3 cellular contexts compared by ENCODE assay signal in genomic region chr19:16125738-16126495, GRCh38.
TF ChIP-seq lines count a peak whose summit lies in the region.

No MANE protein-coding gene starts in this region.

TF ChIP-seq in liver, 16 proteins besides CTCF, POLR2A, EP300 and RAD21:
- peak; percentile 27 to 40 for TF ChIP-seq HNF4A (conservative IDR thresholded peaks at IDR 0.05)
- no peak for TF ChIP-seq ATF3 (IDR thresholded peaks at IDR 0.05)

TF ChIP-seq in HepG2, 621 proteins besides CTCF, POLR2A, EP300 and RAD21:
- TF ChIP-seq ZBTB1 (CRISPR knock-in tag; IDR thresholded peaks at IDR 0.05; ENCODE audit: borderline replicate concordance) (no peak), NFATC3 (CRISPR knock-in tag; IDR thresholded peaks at IDR 0.05) (no peak), ZNF292 (CRISPR knock-in tag; IDR thresholded peaks at IDR 0.05; ENCODE audit: borderline replicate concordance, low read depth) (no peak), RORA (CRISPR knock-in tag; IDR thresholded peaks at IDR 0.05) (no peak), ADNP (CRISPR knock-in tag; IDR thresholded peaks at IDR 0.05) (no peak), IKZF1 (IDR thresholded peaks at IDR 0.05) (no peak), ZNF878 (CRISPR knock-in tag; IDR thresholded peaks at IDR 0.05) (no peak), ZNF354B (CRISPR knock-in tag; IDR thresholded peaks at IDR 0.05) (no peak), MAFK (conservative IDR thresholded peaks at IDR 0.05 in 1 of 2, IDR thresholded peaks at IDR 0.05 in 1 of 2; ENCODE audit: low read length in 2 of 2) (no peak), HNF4G (IDR thresholded peaks at IDR 0.05; ENCODE audit: borderline replicate concordance, low read depth, low read length) (no peak), HNF4G (CRISPR knock-in tag; IDR thresholded peaks at IDR 0.05; ENCODE audit: borderline replicate concordance, low read depth) (no peak)
- TF ChIP-seq, protein P1, sequence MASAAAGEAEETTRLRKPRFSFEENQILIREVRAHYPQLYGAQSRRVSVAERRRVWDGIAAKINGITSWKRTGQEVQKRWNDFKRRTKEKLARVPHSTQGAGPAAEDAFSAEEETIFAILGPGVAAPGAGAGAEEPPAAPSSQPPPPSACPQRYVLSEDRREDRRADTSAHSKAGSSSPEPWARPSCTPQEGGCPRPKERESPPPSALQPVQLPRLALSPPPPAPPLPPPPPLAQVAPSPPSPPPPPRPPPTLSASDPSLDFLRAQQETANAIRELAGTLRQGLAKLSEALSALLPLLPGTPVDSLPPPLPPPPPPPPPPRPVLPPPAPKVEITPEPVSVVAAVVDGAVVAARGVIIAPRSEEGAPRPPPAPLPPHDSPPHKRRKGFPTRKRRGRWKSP (CRISPR knock-in tag; IDR thresholded peaks at IDR 0.05) = no peak
- TF ChIP-seq, protein P2, sequence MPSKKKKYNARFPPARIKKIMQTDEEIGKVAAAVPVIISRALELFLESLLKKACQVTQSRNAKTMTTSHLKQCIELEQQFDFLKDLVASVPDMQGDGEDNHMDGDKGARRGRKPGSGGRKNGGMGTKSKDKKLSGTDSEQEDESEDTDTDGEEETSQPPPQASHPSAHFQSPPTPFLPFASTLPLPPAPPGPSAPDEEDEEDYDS (CRISPR knock-in tag; IDR thresholded peaks at IDR 0.05) = no peak
- TF ChIP-seq, protein P3, sequence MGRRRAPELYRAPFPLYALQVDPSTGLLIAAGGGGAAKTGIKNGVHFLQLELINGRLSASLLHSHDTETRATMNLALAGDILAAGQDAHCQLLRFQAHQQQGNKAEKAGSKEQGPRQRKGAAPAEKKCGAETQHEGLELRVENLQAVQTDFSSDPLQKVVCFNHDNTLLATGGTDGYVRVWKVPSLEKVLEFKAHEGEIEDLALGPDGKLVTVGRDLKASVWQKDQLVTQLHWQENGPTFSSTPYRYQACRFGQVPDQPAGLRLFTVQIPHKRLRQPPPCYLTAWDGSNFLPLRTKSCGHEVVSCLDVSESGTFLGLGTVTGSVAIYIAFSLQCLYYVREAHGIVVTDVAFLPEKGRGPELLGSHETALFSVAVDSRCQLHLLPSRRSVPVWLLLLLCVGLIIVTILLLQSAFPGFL (CRISPR knock-in tag; IDR thresholded peaks at IDR 0.05) = no peak
TF ChIP-seq in HepG2: peak in this region for 0.

TF ChIP-seq in HEK293T, 16 proteins besides CTCF, POLR2A, EP300 and RAD21:
- TF ChIP-seq ZNF384 (IDR thresholded peaks at IDR 0.05) (no peak), FOXA1 (IDR thresholded peaks at IDR 0.05) (no peak), SUZ12 (IDR thresholded peaks at IDR 0.05) (no peak), SP1 (IDR thresholded peaks at IDR 0.05) (no peak), L3MBTL2 (conservative IDR thresholded peaks at IDR 0.05) (no peak), TARDBP (IDR thresholded peaks at IDR 0.05) (no peak), FOXM1 (IDR thresholded peaks at IDR 0.05; ENCODE audit: borderline replicate concordance) (no peak), CTBP1 (IDR thresholded peaks at IDR 0.05; ENCODE audit: borderline replicate concordance) (no peak), PKNOX1 (IDR thresholded peaks at IDR 0.05) (no peak), FOXK2 (IDR thresholded peaks at IDR 0.05) (no peak)
